In genomic region chr7:139451638-139452037, GRCh38 we compare ENCODE assay signal across 22 cellular contexts. TPM values are rescaled to one million over a fixed set of nuclear protein-coding genes. Genes with fewer than 3 reads are reported as not detected.
A peak's percentile ranks its signal among the peaks of the same experiment; 100 is the strongest.
DNase-seq lines count a peak whose midpoint lies in the region; TF ChIP-seq lines count a peak whose summit lies in the region.
"Had no signal": no experiment of that assay in that cellular context is flagged by ENCODE, and none has a peak within 500 bp of the region (broad histone marks: within the 10 kb centered on the region; RNA-seq: fewer than 3 reads in every experiment).

No MANE protein-coding gene starts in this region.

- H2BK5ac ChIP-seq in mesendoderm (ENCODE audit: low read length): no peak overlapping the region

- H4K8ac ChIP-seq in mesendoderm (ENCODE audit: low read depth, low read length): no peak overlapping the region

- H3K79me2 ChIP-seq in mesendoderm (ENCODE audit: control insufficient read depth, insufficient read depth, low read length): no peaks in the 10 kb centered on the region

- intact Hi-C loops in activated CD4-positive, alpha-beta memory T cell treated with anti-CD3 and anti-CD28 coated beads for 36 hours (cut with micrococcal nuclease): no loop called here

- H3K79me1 ChIP-seq in mesendoderm (ENCODE audit: low read length): no peaks in the 10 kb centered on the region

- no peaks in the 10 kb centered on the region for H3K27me3 ChIP-seq in adipocyte (replicated peaks; ENCODE audit: control insufficient read depth, insufficient read depth, low read length)
- no peaks in the 10 kb centered on the region for H3K27me3 ChIP-seq in mesendoderm (ENCODE audit: insufficient read depth, low read length, poor library complexity)
- H3K27me3 ChIP-seq: gastrocnemius medialis, Peyer's patch had no signal

- no peak overlapping the region for H3K56ac ChIP-seq in mesendoderm (ENCODE audit: low read length)

- no peak overlapping the region for H2BK120ac ChIP-seq in mesendoderm (ENCODE audit: low read depth, low read length)

- H3K18ac ChIP-seq in mesendoderm (ENCODE audit: low read length): no peak overlapping the region

- CTCF ChIA-PET in activated CD4-positive, alpha-beta memory T cell treated with anti-CD3 and anti-CD28 coated beads for 36 hours (lab: Charles Lee): interaction anchor here (1.5 kb wide), 1 partner anchor 48 kb away, joined by 4 read pairs; no protein-coding TSS in a partner anchor

- H3K27ac Mint-ChIP-seq in activated CD4-positive, alpha-beta memory T cell treated with anti-CD3 and anti-CD28 coated beads for 36 hours: no peak overlapping the region
- H3K27ac Mint-ChIP-seq: activated naive CD8-positive, alpha-beta T cell treated with anti-CD3 and anti-CD28 coated beads, Interleukin-2, amount 10 ng/mL, durations not matched to agents 7 days and 5 days; activated T-helper 1 cell treated with anti-CD3 and anti-CD28 coated beads, Interleukin-12 subunit alpha, Interleukin-12 subunit beta, Interleukin-2, Interleukin-4 antibody, amounts not matched to agents 30 ng/mL and 10 ng/mL and 1 ng/mL, durations not matched to agents 14 hours and 24 hours and 36 hours had no signal

- no peak overlapping the region for H3K4me2 ChIP-seq in mesendoderm (ENCODE audit: low read length)
- H3K4me2 ChIP-seq: KMS-11 had no signal

- H3K4me3 ChIP-seq in adipocyte (ENCODE audit: low read length) (no peak overlapping the region), fibroblast of pulmonary artery (replicated peaks; ENCODE audit: low read depth, low read length) (no peak overlapping the region), mesendoderm (ENCODE audit: low read length) (no peak overlapping the region)
- H3K4me3 ChIP-seq: gastrocnemius medialis, Peyer's patch had no signal

- H3K27me3 Mint-ChIP-seq in activated CD4-positive, alpha-beta memory T cell treated with anti-CD3 and anti-CD28 coated beads for 36 hours: no peaks in the 10 kb centered on the region
- H3K27me3 Mint-ChIP-seq: activated naive CD8-positive, alpha-beta T cell treated with anti-CD3 and anti-CD28 coated beads, Interleukin-2, amount 10 ng/mL, durations not matched to agents 7 days and 5 days had no signal

- no peak overlapping the region for H3K27ac ChIP-seq in mesendoderm (ENCODE audit: low read depth, low read length)
- H3K27ac ChIP-seq: gastrocnemius medialis, KMS-11, Peyer's patch had no signal

- H3K9me3 ChIP-seq in adipocyte (ENCODE audit: control insufficient read depth, low read length): no peaks in the 10 kb centered on the region
- H3K9me3 ChIP-seq: gastrocnemius medialis, Peyer's patch had no signal

- DNase-seq in Caki2 (ENCODE audit: low read depth) (peak; percentile 73), HT1080 (ENCODE audit: low read depth) (peak; percentile 79), adipocyte (ENCODE audit: low read depth) (peak; percentile 10), fibroblast of pulmonary artery (ENCODE audit: low read depth) (peak; percentile 38), Kasumi-1 (lab: John Stamatoyannopoulos, UW) (no peak), mesendoderm (no peak), 8988T (no peak)
- DNase-seq in activated CD4-positive, alpha-beta memory T cell treated with anti-CD3 and anti-CD28 coated beads for 36 hours: no peak
- DNase-seq: activated CD8-positive, alpha-beta memory T cell treated with anti-CD3 and anti-CD28 coated beads for 24 hours; activated naive CD8-positive, alpha-beta T cell treated with anti-CD3 and anti-CD28 coated beads, Interleukin-2, amount 10 ng/mL, durations not matched to agents 7 days and 5 days; cerebellar nuclear complex; gastrocnemius medialis; GF-D8; NCI-H1417; NCI-H774; occipital lobe; Peyer's patch; stimulated activated CD4-positive, alpha-beta T cell treated with anti-CD3 and anti-CD28 coated beads, Interleukin-2, amount 100 ng/mL, for 48 hours; substantia nigra had no signal

- WGBS in mesendoderm (ENCODE audit: extremely low coverage, insufficient coverage, low lambda C conversion rate): no CpG with 5 or more reads among the region's 6 CpGs

- H3K9me3 Mint-ChIP-seq in activated CD4-positive, alpha-beta memory T cell treated with anti-CD3 and anti-CD28 coated beads for 36 hours: no peaks in the 10 kb centered on the region
- H3K9me3 Mint-ChIP-seq: activated naive CD8-positive, alpha-beta T cell treated with anti-CD3 and anti-CD28 coated beads, Interleukin-2, amount 10 ng/mL, durations not matched to agents 7 days and 5 days; activated T-helper 1 cell treated with anti-CD3 and anti-CD28 coated beads, Interleukin-12 subunit alpha, Interleukin-12 subunit beta, Interleukin-2, Interleukin-4 antibody, amounts not matched to agents 30 ng/mL and 10 ng/mL and 1 ng/mL, durations not matched to agents 14 hours and 24 hours and 36 hours had no signal

- in situ Hi-C loops in Caki2 (cut with HindIII; ENCODE audit: low pct_unique_long_range_greater_than_20kb, low sequenced_read_pairs): no loop called here

- no peak overlapping the region for H3K4me3 Mint-ChIP-seq in activated CD4-positive, alpha-beta memory T cell treated with anti-CD3 and anti-CD28 coated beads for 36 hours
- H3K4me3 Mint-ChIP-seq: activated naive CD8-positive, alpha-beta T cell treated with anti-CD3 and anti-CD28 coated beads, Interleukin-2, amount 10 ng/mL, durations not matched to agents 7 days and 5 days; activated T-helper 1 cell treated with anti-CD3 and anti-CD28 coated beads, Interleukin-12 subunit alpha, Interleukin-12 subunit beta, Interleukin-2, Interleukin-4 antibody, amounts not matched to agents 30 ng/mL and 10 ng/mL and 1 ng/mL, durations not matched to agents 14 hours and 24 hours and 36 hours had no signal

- TF ChIP-seq CTCF in fibroblast of pulmonary artery (IDR thresholded peaks at IDR 0.05; ENCODE audit: low read length, missing control alignments): no peak

- H3K4me1 ChIP-seq in adipocyte (ENCODE audit: control insufficient read depth, insufficient read depth, low read length) (no peaks in the 10 kb centered on the region), mesendoderm (ENCODE audit: control insufficient read depth, low read depth, low read length) (no peaks in the 10 kb centered on the region)
- H3K4me1 ChIP-seq: gastrocnemius medialis, Peyer's patch had no signal

- no peak overlapping the region for H3K4ac ChIP-seq in mesendoderm (ENCODE audit: low read depth, low read length)

- no peak overlapping the region for H2AK5ac ChIP-seq in mesendoderm (ENCODE audit: low read length)

- H3K4me1 Mint-ChIP-seq in activated CD4-positive, alpha-beta memory T cell treated with anti-CD3 and anti-CD28 coated beads for 36 hours (ENCODE audit: low read depth): no peaks in the 10 kb centered on the region
- H3K4me1 Mint-ChIP-seq: activated naive CD8-positive, alpha-beta T cell treated with anti-CD3 and anti-CD28 coated beads, Interleukin-2, amount 10 ng/mL, durations not matched to agents 7 days and 5 days had no signal

- no peak overlapping the region for H3K23ac ChIP-seq in mesendoderm (ENCODE audit: low read length)

- no peaks in the 10 kb centered on the region for H3K36me3 Mint-ChIP-seq in activated CD4-positive, alpha-beta memory T cell treated with anti-CD3 and anti-CD28 coated beads for 36 hours
- H3K36me3 Mint-ChIP-seq: activated naive CD8-positive, alpha-beta T cell treated with anti-CD3 and anti-CD28 coated beads, Interleukin-2, amount 10 ng/mL, durations not matched to agents 7 days and 5 days had no signal

- H3K9ac ChIP-seq in adipocyte (ENCODE audit: low read length): no peak overlapping the region
- no peak overlapping the region for H3K9ac ChIP-seq in mesendoderm (ENCODE audit: low read length)
- H3K9ac ChIP-seq: KMS-11 had no signal

- POLR2A ChIA-PET in activated CD4-positive, alpha-beta memory T cell treated with anti-CD3 and anti-CD28 coated beads for 36 hours (lab: Charles Lee): no interaction called here

- H4K5ac ChIP-seq in mesendoderm (ENCODE audit: low read length): no peak overlapping the region

- H3K36me3 ChIP-seq in adipocyte (ENCODE audit: control insufficient read depth, insufficient read depth, low read length, severe bottlenecking) (no peaks in the 10 kb centered on the region), mesendoderm (ENCODE audit: control insufficient read depth, insufficient read depth, low read length) (no peaks in the 10 kb centered on the region)
- H3K36me3 ChIP-seq: gastrocnemius medialis, Peyer's patch had no signal

- H2BK15ac ChIP-seq in mesendoderm (replicated peaks; ENCODE audit: low read depth): no peak overlapping the region

RNA-seq across cellular contexts. Expression of gene KLRG2, which starts 31.8 kb away (rescaled TPM):
- 5.5 and 15.4 TPM in 2 replicates for total RNA-seq in Caki2 (2014; rRNA removed; shearing (Covaris generic); ENCODE audit: low replicate concordance)
- total RNA-seq in HT1080 (2014; rRNA removed; shearing (Covaris generic)): not detected in 2 replicates
- 0.03 and 0.13 TPM in 2 replicates for polyA plus RNA-seq in HT1080 (2015; cell fraction: cytosol; rRNA removed)
- not detected in 2 replicates for polyA plus RNA-seq in HT1080 (2015; cell fraction: nucleus; rRNA removed)
- 5.4 TPM for polyA plus RNA-seq in mesendoderm (2013, experiment 1 of 2)
- polyA plus RNA-seq in mesendoderm (2013, experiment 2 of 2): 5.8 TPM
- total RNA-seq in activated CD4-positive, alpha-beta memory T cell treated with anti-CD3 and anti-CD28 coated beads for 36 hours: under 1 TPM; 0.19 TPM
- total RNA-seq: activated naive CD8-positive, alpha-beta T cell treated with anti-CD3 and anti-CD28 coated beads, Interleukin-2, amount 10 ng/mL, durations not matched to agents 7 days and 5 days; occipital lobe; Peyer's patch had no signal
- polyA plus RNA-seq: liver had no signal

Comparison
In these comparisons a context has a peak if more than half of its experiments do, and no peak if none do; other contexts are left out.
1. DNase-seq: peak in Caki2 (single experiment), HT1080 (single experiment), adipocyte (single experiment) and fibroblast of pulmonary artery (single experiment); none in Kasumi-1 (0 of 2), mesendoderm (single experiment), activated CD4-positive, alpha-beta memory T cell treated with anti-CD3 and anti-CD28 coated beads for 36 hours (single experiment) and 8988T (single experiment).